ENCODE assay signal across 9 cellular contexts in genomic region chr22:49964136-49964492, GRCh38. TPM values are rescaled to one million over a fixed set of nuclear protein-coding genes. Genes with fewer than 3 reads are reported as not detected.
DNase-seq lines count a peak whose midpoint lies in the region; FAIRE-seq and TF ChIP-seq lines count a peak whose summit lies in the region.
"Had no signal": no experiment of that assay in that cellular context is flagged by ENCODE, and none has a peak within 500 bp of the region (broad histone marks: within the 10 kb centered on the region; RNA-seq: fewer than 3 reads in every experiment).

No MANE protein-coding gene starts in this region.

- FAIRE-seq in kidney (lab: Jason Lieb, UNC), result no peak
- FAIRE-seq: RCC 7860 had no signal

- peaks cover 7 to 24% of the 10 kb centered on the region in 2 donors for H3K36me3 ChIP-seq in kidney (ENCODE audit: control insufficient read depth in 1 of 2, insufficient read depth in 2 of 2, low read length in 2 of 2)
- H3K36me3 ChIP-seq in stomach, result peaks cover 35 to 43% (median 39%) of the 10 kb centered on the region in 4 donors

- intact Hi-C loops in activated T-helper 2 cell treated with anti-CD3 and anti-CD28 coated beads, Interferon-gamma antibody, Interleukin-2, Interleukin-4, amounts not matched to agents 10 μg/mL and 5 μg/mL and 100 μg/mL, durations not matched to agents 14 hours and 24 hours and 36 hours (cut with micrococcal nuclease), result no loop called here
- intact Hi-C loops in kidney (cut with DNase I) (no loop called here), stomach (cut with DNase I; ENCODE audit: low total_unique reads) (no loop called here)

- peak overlapping the region; percentile 80 to 84 for H3K4me3 ChIP-seq in kidney (ENCODE audit: low read length in 2 of 2)
- peak overlapping the region; percentile 81 to 99 (median 88) for H3K4me3 ChIP-seq in stomach

- peak overlapping the region; percentile 97 for H3K27ac ChIP-seq in kidney (ENCODE audit: low read depth in 2 of 2, low read length in 2 of 2)
- H3K27ac ChIP-seq in stomach, result peak overlapping the region; percentile 94 to 98 (median 98)

- H3K9me3 ChIP-seq in kidney (ENCODE audit: control insufficient read depth in 1 of 2, low read length in 2 of 2) (no peaks in the 10 kb centered on the region), stomach (no peaks in the 10 kb centered on the region)

- WGBS in stomach, 5 donors, result 43 to 59% (median 49%) methylated on average over 8 of the region's 8 CpGs

- no peaks in the 10 kb centered on the region for H3K27me3 Mint-ChIP-seq in activated T-helper 2 cell treated with anti-CD3 and anti-CD28 coated beads, Interferon-gamma antibody, Interleukin-2, Interleukin-4, amounts not matched to agents 10 μg/mL and 5 μg/mL and 100 μg/mL, durations not matched to agents 14 hours and 24 hours and 36 hours (ENCODE audit: low read depth)

- peaks cover 44% of the 10 kb centered on the region for H3K36me3 Mint-ChIP-seq in activated T-helper 2 cell treated with anti-CD3 and anti-CD28 coated beads, Interferon-gamma antibody, Interleukin-2, Interleukin-4, amounts not matched to agents 10 μg/mL and 5 μg/mL and 100 μg/mL, durations not matched to agents 14 hours and 24 hours and 36 hours (ENCODE audit: low read depth)

- peak overlapping the region; percentile 80 for H3K4me3 Mint-ChIP-seq in activated T-helper 2 cell treated with anti-CD3 and anti-CD28 coated beads, Interferon-gamma antibody, Interleukin-2, Interleukin-4, amounts not matched to agents 10 μg/mL and 5 μg/mL and 100 μg/mL, durations not matched to agents 14 hours and 24 hours and 36 hours (ENCODE audit: low read depth)

- no peaks in the 10 kb centered on the region for H3K27me3 ChIP-seq in stomach

- H3K9ac ChIP-seq in kidney (ENCODE audit: low read length in 2 of 2), result peak overlapping the region; percentile 61 to 97

- peak overlapping the region; percentile 74 for H3K27ac Mint-ChIP-seq in activated T-helper 2 cell treated with anti-CD3 and anti-CD28 coated beads, Interferon-gamma antibody, Interleukin-2, Interleukin-4, amounts not matched to agents 10 μg/mL and 5 μg/mL and 100 μg/mL, durations not matched to agents 14 hours and 24 hours and 36 hours

- peaks cover 18% of the 10 kb centered on the region for H3K4me1 Mint-ChIP-seq in activated T-helper 2 cell treated with anti-CD3 and anti-CD28 coated beads, Interferon-gamma antibody, Interleukin-2, Interleukin-4, amounts not matched to agents 10 μg/mL and 5 μg/mL and 100 μg/mL, durations not matched to agents 14 hours and 24 hours and 36 hours (ENCODE audit: low read depth)

- no peak for TF ChIP-seq CTCF in kidney (IDR thresholded peaks at IDR 0.05; ENCODE audit: borderline replicate concordance, extremely low read depth, insufficient read depth)
- TF ChIP-seq CTCF in stomach (IDR thresholded peaks at IDR 0.05), result no peak

- no peaks in the 10 kb centered on the region for H3K9me3 Mint-ChIP-seq in activated T-helper 2 cell treated with anti-CD3 and anti-CD28 coated beads, Interferon-gamma antibody, Interleukin-2, Interleukin-4, amounts not matched to agents 10 μg/mL and 5 μg/mL and 100 μg/mL, durations not matched to agents 14 hours and 24 hours and 36 hours

- no peak for TF ChIP-seq EP300 in stomach (IDR thresholded peaks at IDR 0.05)

- peak; percentile 20 for DNase-seq in activated CD4-positive, alpha-beta T cell treated with anti-CD3 and anti-CD28 coated beads for 48 hours
- DNase-seq in activated CD4-positive, alpha-beta T cell treated with anti-CD3 and anti-CD28 coated beads for 1 hour, result no peak
- DNase-seq in activated T-helper 2 cell treated with anti-CD3 and anti-CD28 coated beads, Interferon-gamma antibody, Interleukin-2, Interleukin-4, amounts not matched to agents 10 μg/mL and 5 μg/mL and 100 μg/mL, durations not matched to agents 14 hours and 24 hours and 36 hours (ENCODE audit: low spot score), result no peak
- peak; percentile 72 for DNase-seq in kidney
- DNase-seq in stomach, result peak; percentile 26
- no peak for DNase-seq in NCI-H2107 treated with DMSO at 0.1 percent for 48 hours (lab: John Stamatoyannopoulos, UW; ENCODE audit: unreplicated experiment)
- DNase-seq in NCI-H526 treated with DMSO at 0.1 percent for 48 hours (lab: John Stamatoyannopoulos, UW), result no peak
- DNase-seq in stimulated activated naive CD4-positive, alpha-beta T cell treated with Interleukin-2 at 50 U/mL for 16 hours (lab: John Stamatoyannopoulos, UW), result no peak

- peaks cover 46 to 65% of the 10 kb centered on the region in 2 donors for H3K4me1 ChIP-seq in kidney (ENCODE audit: control insufficient read depth in 1 of 2, insufficient read depth in 1 of 2, low read depth in 1 of 2, low read length in 2 of 2)
- H3K4me1 ChIP-seq in stomach, result peaks cover 69 to 77% (median 76%) of the 10 kb centered on the region in 4 donors

- TF ChIP-seq POLR2A in stomach (IDR thresholded peaks at IDR 0.05), result no peak

RNA-seq across cellular contexts. Expression of gene PIM3, which starts 3.5 kb away (rescaled TPM):
- total RNA-seq in activated T-helper 2 cell treated with anti-CD3 and anti-CD28 coated beads, Interferon-gamma antibody, Interleukin-2, Interleukin-4, amounts not matched to agents 10 μg/mL and 5 μg/mL and 100 μg/mL, durations not matched to agents 14 hours and 24 hours and 36 hours, result 215 TPM in 2 replicates
- total RNA-seq in kidney, result 107 TPM
- polyA plus RNA-seq in kidney (ENCODE audit: insufficient read depth, low read depth, low replicate concordance), result 96.5 TPM
- total RNA-seq in stomach, result 100 to 1,000 TPM in 3 of 5 donors, 10 to 100 TPM in 2; 51.9 to 802 (median 298) TPM
- 10 to 100 TPM; 75.6 to 87.6 (median 81.6) TPM for polyA plus RNA-seq in stomach

RNA-seq across cellular contexts. Expression of gene CRELD2, which starts 45.7 kb away (rescaled TPM):
- total RNA-seq in activated T-helper 2 cell treated with anti-CD3 and anti-CD28 coated beads, Interferon-gamma antibody, Interleukin-2, Interleukin-4, amounts not matched to agents 10 μg/mL and 5 μg/mL and 100 μg/mL, durations not matched to agents 14 hours and 24 hours and 36 hours, result 49.9 and 52.9 TPM in 2 replicates
- total RNA-seq in kidney, result 54.0 TPM
- polyA plus RNA-seq in kidney (ENCODE audit: insufficient read depth, low read depth, low replicate concordance), result 37.3 TPM
- total RNA-seq in stomach, result 10 to 100 TPM; 35.4 to 83.0 (median 81.1) TPM
- 10 to 100 TPM; 19.4 to 30.4 (median 29.0) TPM for polyA plus RNA-seq in stomach

RNA-seq across cellular contexts. Expression of gene ALG12, which starts 45.9 kb away (rescaled TPM):
- 15.5 and 16.5 TPM in 2 replicates for total RNA-seq in activated T-helper 2 cell treated with anti-CD3 and anti-CD28 coated beads, Interferon-gamma antibody, Interleukin-2, Interleukin-4, amounts not matched to agents 10 μg/mL and 5 μg/mL and 100 μg/mL, durations not matched to agents 14 hours and 24 hours and 36 hours
- total RNA-seq in kidney (28.4 TPM), stomach (10 to 100 TPM in 2 of 5 donors, 1 to 10 TPM in 3; 2.3 to 30.7 (median 9.4) TPM)
- polyA plus RNA-seq in kidney (ENCODE audit: insufficient read depth, low read depth, low replicate concordance) (27.2 TPM), stomach (1 to 10 TPM; 3.8 to 9.2 (median 8.8) TPM)

RNA-seq across cellular contexts. Expression of gene IL17REL, which starts 48.5 kb away (rescaled TPM):
- total RNA-seq in activated T-helper 2 cell treated with anti-CD3 and anti-CD28 coated beads, Interferon-gamma antibody, Interleukin-2, Interleukin-4, amounts not matched to agents 10 μg/mL and 5 μg/mL and 100 μg/mL, durations not matched to agents 14 hours and 24 hours and 36 hours, result not detected in 2 replicates
- total RNA-seq in kidney (0.16 TPM), stomach (1 to 10 TPM in 1 of 5 donors, under 1 TPM in 2, not detected in 2; 0.87 to 1.2 (median 0.92) TPM)
- polyA plus RNA-seq in kidney (ENCODE audit: insufficient read depth, low read depth, low replicate concordance) (not detected), stomach (under 1 TPM in 1 of 3 donors, not detected in 2; 0.03 TPM)

Comparison
In these comparisons a context has a peak if more than half of its experiments do, and no peak if none do; other contexts are left out.
1. DNase-seq: peak in activated CD4-positive, alpha-beta T cell treated with anti-CD3 and anti-CD28 coated beads for 48 hours (single experiment), kidney (single experiment) and stomach (single experiment); none in activated CD4-positive, alpha-beta T cell treated with anti-CD3 and anti-CD28 coated beads for 1 hour (single experiment), activated T-helper 2 cell treated with anti-CD3 and anti-CD28 coated beads, Interferon-gamma antibody, Interleukin-2, Interleukin-4, amounts not matched to agents 10 μg/mL and 5 μg/mL and 100 μg/mL, durations not matched to agents 14 hours and 24 hours and 36 hours (single experiment), NCI-H2107 treated with DMSO at 0.1 percent for 48 hours (single experiment), NCI-H526 treated with DMSO at 0.1 percent for 48 hours (single experiment) and stimulated activated naive CD4-positive, alpha-beta T cell treated with Interleukin-2 at 50 U/mL for 16 hours (single experiment).